In genomic region chr3:45659661-45660566, GRCh38 we compare ENCODE assay signal across 8 cellular contexts. TPM values are rescaled to one million over a fixed set of nuclear protein-coding genes. Genes with fewer than 3 reads are reported as not detected.
DNase-seq lines count a peak whose midpoint lies in the region; ATAC-seq and TF ChIP-seq lines count a peak whose summit lies in the region.

No MANE protein-coding gene starts in this region.

- TF ChIP-seq CTCF in HFF-Myc (IDR thresholded peaks at IDR 0.05; ENCODE audit: low read depth, low read length, missing control alignments), result peak; percentile 98
- peak; percentile 86 for TF ChIP-seq CTCF in SK-N-SH (IDR thresholded peaks at IDR 0.05)

- peaks cover 67% of the 10 kb centered on the region for H3K79me2 ChIP-seq in SK-N-SH (ENCODE audit: insufficient read depth)

- ATAC-seq in GM18909 (IDR thresholded peaks at IDR 0.05; ENCODE audit: poor library complexity, unreplicated experiment), result no peak
- no peak for ATAC-seq in HG02798 (IDR thresholded peaks at IDR 0.05; ENCODE audit: poor library complexity, unreplicated experiment)

- H3K9me2 ChIP-seq in SK-N-SH, result no peaks in the 10 kb centered on the region

- no peak overlapping the region for H2AFZ ChIP-seq in SK-N-SH (ENCODE audit: low read depth)

- peak; percentile 74 for TF ChIP-seq RAD21 in SK-N-SH (IDR thresholded peaks at IDR 0.05; ENCODE audit: low read length)

- peaks cover 13 to 34% (median 17%) of the 10 kb centered on the region in 3 donors for H3K4me1 Mint-ChIP-seq in CD8-positive, alpha-beta memory T cell

- H3K4me3 ChIP-seq in CD8-positive, alpha-beta memory T cell (ENCODE audit: low read length), result no peak overlapping the region
- H3K4me3 ChIP-seq in HFF-Myc (replicated peaks; ENCODE audit: low read depth, low read length) (no peak overlapping the region), SK-N-SH (ENCODE audit: low read depth in 2 of 2, low read length in 1 of 2) (no peak overlapping the region)

- WGBS in SK-N-SH (ENCODE audit: low lambda C conversion rate), result 67% methylated on average over 19 of the region's 19 CpGs

- no peak overlapping the region for H3K9ac ChIP-seq in SK-N-SH

- H3K36me3 Mint-ChIP-seq in CD8-positive, alpha-beta memory T cell, result peaks cover 0 to 3% (median 0%) of the 10 kb centered on the region in 3 donors

- POLR2A ChIA-PET in CD8-positive, alpha-beta memory T cell (lab: Charles Lee), result interaction anchor here (0.7 kb wide), 1 partner anchor 88 kb away, joined by 5 read pairs; no protein-coding TSS in a partner anchor
- POLR2A ChIA-PET in SK-N-SH (lab: Yijun Ruan, JAX), result interaction anchor here (0.7 kb wide), 1 partner anchor 143 kb away, joined by 3 read pairs; no protein-coding TSS in a partner anchor

- H3K4me1 ChIP-seq in CD8-positive, alpha-beta memory T cell (ENCODE audit: insufficient read depth, low read length), result peaks cover 7% of the 10 kb centered on the region
- peaks cover 0 to 15% of the 10 kb centered on the region in 2 experiments; a peak in 2 of 4 replicates for H3K4me1 ChIP-seq in SK-N-SH (ENCODE audit: control insufficient read depth in 1 of 2, insufficient read depth in 2 of 2, low read depth in 1 of 2, low read length in 1 of 2)

- no peak for TF ChIP-seq EP300 in SK-N-SH (IDR thresholded peaks at IDR 0.05; ENCODE audit: borderline replicate concordance in 1 of 2, low read depth in 1 of 2, low read length in 1 of 2)

- in situ Hi-C loops in T47D (cut with HindIII; ENCODE audit: low pct_unique_long_range_greater_than_20kb, low sequenced_read_pairs), result no loop called here

- no peaks in the 10 kb centered on the region for H4K20me1 ChIP-seq in SK-N-SH (ENCODE audit: insufficient read depth)

- no peaks in the 10 kb centered on the region for H3K9me3 Mint-ChIP-seq in CD8-positive, alpha-beta memory T cell

- peak overlapping the region in 2 of 7 donors; percentile 2 to 43 for H3K4me3 Mint-ChIP-seq in CD8-positive, alpha-beta memory T cell

- peak; percentile 21 to 65 (median 42) for DNase-seq in CD8-positive, alpha-beta memory T cell
- DNase-seq in HFF-Myc (ENCODE audit: extremely low read depth, low read depth), result no peak
- peak; percentile 71 for DNase-seq in SK-N-SH
- DNase-seq in T47D (ENCODE audit: low read depth in 1 of 2, low spot score in 1 of 2), result peak; percentile 59 to 84
- DNase-seq in islet precursor cell, result peak; percentile 81
- peak; percentile 43 for DNase-seq in stimulated activated CD4-positive, alpha-beta T cell treated with anti-CD3 and anti-CD28 coated beads, Interleukin-4, amount 100 ng/mL, for 1 hour

- H3F3A ChIP-seq in SK-N-SH (replicated peaks; ENCODE audit: insufficient read depth), result peaks cover 23% of the 10 kb centered on the region

- no peaks in the 10 kb centered on the region for H3K36me3 ChIP-seq in CD8-positive, alpha-beta memory T cell (ENCODE audit: insufficient read depth, low read length)
- H3K36me3 ChIP-seq in SK-N-SH (replicated peaks in 1 of 2; ENCODE audit: control insufficient read depth in 1 of 2, insufficient read depth in 2 of 2, low read length in 1 of 2), result peaks cover 0 to 7% of the 10 kb centered on the region in 2 experiments

- H3K27me3 ChIP-seq in CD8-positive, alpha-beta memory T cell (ENCODE audit: insufficient read depth, low read length, poor library complexity, severe bottlenecking), result no peaks in the 10 kb centered on the region
- H3K27me3 ChIP-seq in SK-N-SH (ENCODE audit: insufficient read depth), result no peaks in the 10 kb centered on the region

- H3K27ac ChIP-seq in CD8-positive, alpha-beta memory T cell (ENCODE audit: low read depth, low read length), result no peak overlapping the region
- H3K27ac ChIP-seq in SK-N-SH (ENCODE audit: low read depth in 2 of 2, low read length in 1 of 2), result peak overlapping the region in 1 of 2 experiments; percentile 78; a peak in 2 of 4 replicates

- H3K9me3 ChIP-seq in CD8-positive, alpha-beta memory T cell (ENCODE audit: low read length), result no peaks in the 10 kb centered on the region
- H3K9me3 ChIP-seq in SK-N-SH, result no peaks in the 10 kb centered on the region

- no peaks in the 10 kb centered on the region for H3K27me3 Mint-ChIP-seq in CD8-positive, alpha-beta memory T cell

- H3K27ac Mint-ChIP-seq in CD8-positive, alpha-beta memory T cell, result peak overlapping the region in 5 of 8 donors; percentile 43 to 77 (median 58)

- CTCF ChIA-PET in CD8-positive, alpha-beta memory T cell (lab: Charles Lee), result interaction anchor here (0.6 to 3.7 kb wide), 36 partner anchors 8 to 694 kb away, joined by 3 to 42 read pairs (median 4); partner anchors contain the start of genes LIMD1 and SACM1L
- CTCF ChIA-PET in SK-N-SH (lab: Yijun Ruan, JAX), result interaction anchor here (0.6 to 5.3 kb wide), 69 partner anchors 9 to 648 kb away, joined by 3 to 100 read pairs (median 4); partner anchors contain the start of genes CXCR6, LIMD1, SACM1L and TMEM158

- no peak overlapping the region for H3K4me2 ChIP-seq in SK-N-SH

TF ChIP-seq in SK-N-SH, 30 proteins besides CTCF, POLR2A, EP300 and RAD21:
- TF ChIP-seq SMC3 (IDR thresholded peaks at IDR 0.05; ENCODE audit: low read depth, low read length) (peak; percentile 55), TCF12 (IDR thresholded peaks at IDR 0.05) (peak; percentile 42; the same call in 1 of the 2 replicates), GABPA (IDR thresholded peaks at IDR 0.05; ENCODE audit: low read depth) (no peak)
TF ChIP-seq in SK-N-SH: peak in this region for 2.

RNA-seq across cellular contexts. Expression of gene SACM1L, which starts 29.3 kb away (rescaled TPM):
- total RNA-seq in CD8-positive, alpha-beta memory T cell, result 10 to 100 TPM; 78.7 to 79.1 TPM
- polyA plus RNA-seq in CD8-positive, alpha-beta memory T cell, result 41.0 TPM
- polyA plus RNA-seq in SK-N-SH (2012; rRNA removed), result 11.2 and 16.7 TPM in 2 replicates
- polyA plus RNA-seq in SK-N-SH (2012; cell fraction: cytosol; rRNA removed), result 15.4 and 16.4 TPM in 2 replicates
- 13.7 and 35.1 TPM in 2 replicates for polyA plus RNA-seq in SK-N-SH (2012; cell fraction: nucleus; rRNA removed)
